In the genomic region with DNA sequence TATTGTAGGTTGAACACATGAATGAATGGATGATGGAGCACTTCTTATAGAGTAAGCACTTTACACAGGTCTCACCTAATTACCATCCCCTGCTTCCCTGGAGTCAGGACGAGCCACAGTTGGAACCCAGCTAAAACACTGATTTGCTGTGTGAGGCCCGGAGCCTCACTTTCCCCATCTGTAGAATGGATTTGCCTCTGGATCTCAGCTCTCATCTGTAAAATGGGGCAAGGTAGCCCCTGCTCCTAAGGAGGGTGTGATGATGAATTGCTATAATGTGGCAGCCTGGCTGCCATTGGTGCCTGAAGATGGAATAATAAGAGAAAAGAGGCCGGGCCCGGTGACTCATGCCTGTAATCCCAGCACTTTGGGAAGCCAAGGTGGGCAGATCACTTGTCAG, we compare ENCODE assay signal across 2 cellular contexts.
TF ChIP-seq lines count a peak whose summit lies in the region.

No MANE protein-coding gene starts in this region.

TF ChIP-seq in GM23338, 12 proteins besides CTCF, POLR2A, EP300 and RAD21 (continues in another document):
- no peak for TF ChIP-seq ZNF331 (CRISPR knock-in tag; IDR thresholded peaks at IDR 0.05; ENCODE audit: low read depth)
- no peak for TF ChIP-seq NANOG (IDR thresholded peaks at IDR 0.05; ENCODE audit: borderline replicate concordance)
- no peak for TF ChIP-seq STAT1 (IDR thresholded peaks at IDR 0.05; ENCODE audit: unreplicated experiment)
- no peak for TF ChIP-seq ZNF462 (CRISPR knock-in tag; IDR thresholded peaks at IDR 0.05)
- TF ChIP-seq, protein P1, sequence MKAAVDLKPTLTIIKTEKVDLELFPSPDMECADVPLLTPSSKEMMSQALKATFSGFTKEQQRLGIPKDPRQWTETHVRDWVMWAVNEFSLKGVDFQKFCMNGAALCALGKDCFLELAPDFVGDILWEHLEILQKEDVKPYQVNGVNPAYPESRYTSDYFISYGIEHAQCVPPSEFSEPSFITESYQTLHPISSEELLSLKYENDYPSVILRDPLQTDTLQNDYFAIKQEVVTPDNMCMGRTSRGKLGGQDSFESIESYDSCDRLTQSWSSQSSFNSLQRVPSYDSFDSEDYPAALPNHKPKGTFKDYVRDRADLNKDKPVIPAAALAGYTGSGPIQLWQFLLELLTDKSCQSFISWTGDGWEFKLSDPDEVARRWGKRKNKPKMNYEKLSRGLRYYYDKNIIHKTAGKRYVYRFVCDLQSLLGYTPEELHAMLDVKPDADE (IDR thresholded peaks at IDR 0.05): no peak
- no peak for TF ChIP-seq ZNF114 (CRISPR knock-in tag; IDR thresholded peaks at IDR 0.05)
- TF ChIP-seq EZH2 (IDR thresholded peaks at IDR 0.05; ENCODE audit: low read depth, unreplicated experiment): no peak
- no peak for TF ChIP-seq EZH2phosphoT487 (IDR thresholded peaks at IDR 0.05; ENCODE audit: unreplicated experiment)
- no peak for TF ChIP-seq REST (IDR thresholded peaks at IDR 0.05; ENCODE audit: unreplicated experiment)
- TF ChIP-seq POLR2AphosphoS5 (IDR thresholded peaks at IDR 0.05; ENCODE audit: low read depth): no peak

TF ChIP-seq in K562, 482 proteins besides CTCF, POLR2A, EP300 and RAD21:
- no peak for TF ChIP-seq L3MBTL2 (IDR thresholded peaks at IDR 0.05)
- peak; percentile 56; the same call in 1 of the 2 replicates for TF ChIP-seq BCOR (IDR thresholded peaks at IDR 0.05)
- TF ChIP-seq RAD51 (IDR thresholded peaks at IDR 0.05; ENCODE audit: borderline replicate concordance, low read depth): no peak
- TF ChIP-seq MAFF (IDR thresholded peaks at IDR 0.05; ENCODE audit: low read length): no peak
- TF ChIP-seq ATF3 (IDR thresholded peaks at IDR 0.05): peak; percentile 32; the same call in 1 of the 2 replicates
- no peak for TF ChIP-seq ATF3 (CRISPR knock-in tag; conservative IDR thresholded peaks at IDR 0.05)
- TF ChIP-seq ZNF511 (CRISPR knock-in tag; IDR thresholded peaks at IDR 0.05): no peak
- TF ChIP-seq TGIF2 (CRISPR knock-in tag; IDR thresholded peaks at IDR 0.05): no peak
- 0 out of 2 replicates have a peak, but pooled peaks have one; percentile 34 for TF ChIP-seq CBX1 (IDR thresholded peaks at IDR 0.05; ENCODE audit: low read depth)
- TF ChIP-seq PTBP1 (IDR thresholded peaks at IDR 0.05; ENCODE audit: low read depth, low read length): peak; percentile 34; the same call in 1 of the 2 replicates
- peak; percentile 81 for TF ChIP-seq RBM25 (IDR thresholded peaks at IDR 0.05; ENCODE audit: low read depth, low read length, severe bottlenecking)
- no peak for TF ChIP-seq THAP12 (CRISPR knock-in tag; IDR thresholded peaks at IDR 0.05)
- TF ChIP-seq KDM1A (IDR thresholded peaks at IDR 0.05): peak in 1 of 2 experiments; percentile 68; a peak in 2 of 4 replicates
- 0 out of 2 replicates have a peak, but pooled peaks have one; percentile 43 for TF ChIP-seq ZNF24 (IDR thresholded peaks at IDR 0.05)
